36 cellular contexts compared by ENCODE assay signal in genomic region chr1:52667290-52667689, GRCh38. TPM values are rescaled to one million over a fixed set of nuclear protein-coding genes. Genes with fewer than 3 reads are reported as not detected.
"Had no signal": no experiment of that assay in that cellular context is flagged by ENCODE, and none has a peak within 500 bp of the region (broad histone marks: within the 10 kb centered on the region; RNA-seq: fewer than 3 reads in every experiment).

No MANE protein-coding gene starts in this region.

- H3K4me3 Mint-ChIP-seq: immature natural killer cell; mesothelial cell of epicardium; naive B cell; natural killer cell; nephron progenitor cell; neural progenitor cell; stimulated activated naive B cell treated with anti-CD40 and anti-IgM and Interleukin-4, amounts not matched to agents 10 μg/mL and 1 μg/mL and 100 μg/mL, for 72 hours had no signal

- H3K36me3 Mint-ChIP-seq: mesothelial cell of epicardium, natural killer cell, neural progenitor cell had no signal

- ATAC-seq: heart left ventricle; left colon; left lung; lower lobe of right lung; natural killer cell; right cardiac atrium; stimulated activated naive B cell treated with anti-CD40 and anti-IgM and Interleukin-4, amounts not matched to agents 10 μg/mL and 1 μg/mL and 100 μg/mL, for 72 hours; stimulated activated naive CD8-positive, alpha-beta T cell treated with anti-CD3 and anti-CD28 coated beads, Interleukin-15, Interleukin-2, amounts not matched to agents 100 U/mL and 50 U/mL, for 24 hours; upper lobe of right lung had no signal

- FAIRE-seq: islet of Langerhans, kidney, urothelium cell line had no signal

- H3K27ac ChIP-seq: heart left ventricle, left lung, lower lobe of right lung, neural progenitor cell, neutrophil, parathyroid adenoma, prostate gland, stomach, suprapubic skin, thoracic aorta, tibial artery, upper lobe of right lung had no signal

- H3K27me3 Mint-ChIP-seq: naive B cell; stimulated activated naive B cell treated with anti-CD40 and anti-IgM and Interleukin-4, amounts not matched to agents 10 μg/mL and 1 μg/mL and 100 μg/mL, for 72 hours had no signal

- H3K9me3 Mint-ChIP-seq: immature natural killer cell; mesothelial cell of epicardium; naive B cell; natural killer cell; nephron progenitor cell; neural progenitor cell; stimulated activated naive B cell treated with anti-CD40 and anti-IgM and Interleukin-4, amounts not matched to agents 10 μg/mL and 1 μg/mL and 100 μg/mL, for 72 hours had no signal

- H3K4me1 ChIP-seq: heart left ventricle, left lung, lower lobe of right lung, parathyroid adenoma, prostate gland, suprapubic skin, upper lobe of right lung had no signal

- H3K4me2 ChIP-seq: neural progenitor cell, smooth muscle cell had no signal

- H3K27ac Mint-ChIP-seq: mesothelial cell of epicardium; natural killer cell; nephron progenitor cell; neural progenitor cell; stimulated activated naive B cell treated with anti-CD40 and anti-IgM and Interleukin-4, amounts not matched to agents 10 μg/mL and 1 μg/mL and 100 μg/mL, for 72 hours had no signal

- H3K4me3 ChIP-seq: heart left ventricle, left lung, lower lobe of right lung, neural progenitor cell, prostate gland, smooth muscle cell, stomach, suprapubic skin, thoracic aorta, tibial artery, upper lobe of right lung had no signal

- H3K9ac ChIP-seq: neural progenitor cell, parathyroid adenoma had no signal

- H3K36me3 ChIP-seq: heart left ventricle, left lung, lower lobe of right lung, neural progenitor cell, neutrophil, prostate gland, stomach, suprapubic skin, thoracic aorta, tibial artery, upper lobe of right lung had no signal

- DNase-seq: heart left ventricle; hypothalamus; immature natural killer cell; kidney; left colon; left lung; lower lobe of right lung; mammary epithelial cell; mesenchymal stem cell; naive B cell; natural killer cell; nephron progenitor cell; occipital lobe; retina; right cardiac atrium; stimulated activated CD4-positive, alpha-beta T cell treated with anti-CD3 and anti-CD28 coated beads, Interleukin-1b, Interleukin-23, amount 100 ng/mL, for 48 hours; stimulated activated CD4-positive, alpha-beta T cell treated with anti-CD3 and anti-CD28 coated beads, Interleukin-2, amount 100 ng/mL, for 48 hours; stimulated activated CD4-positive, alpha-beta T cell treated with anti-CD3 and anti-CD28 coated beads, Interleukin-4, amount 100 ng/mL, for 4 hours; stimulated activated CD8-positive, alpha-beta memory T cell treated with anti-CD3 and anti-CD28 coated beads, Interleukin-4, amount 100 ng/mL, for 48 hours; stimulated activated naive B cell treated with anti-CD40 and anti-IgM and Interleukin-4, amounts not matched to agents 10 μg/mL and 1 μg/mL and 100 μg/mL, for 72 hours; stimulated activated naive CD8-positive, alpha-beta T cell treated with anti-CD3 and anti-CD28 coated beads, Interleukin-15, Interleukin-2, amounts not matched to agents 100 U/mL and 50 U/mL, for 24 hours; stomach; tibial artery; trophoblast cell; upper lobe of right lung had no signal

- H3K9me3 ChIP-seq: heart left ventricle, left lung, lower lobe of right lung, neutrophil, prostate gland, stomach, suprapubic skin, thoracic aorta, tibial artery, upper lobe of right lung had no signal

- H3K27me3 ChIP-seq: heart left ventricle, left lung, neural progenitor cell, neutrophil, stomach, suprapubic skin, tibial artery, upper lobe of right lung had no signal

- H2AFZ ChIP-seq: neural progenitor cell, parathyroid adenoma had no signal

- H3K79me2 ChIP-seq: parathyroid adenoma had no signal

RNA-seq across cellular contexts. Expression of gene SHISAL2A, which starts 34.3 kb away (rescaled TPM):
- total RNA-seq: occipital lobe, osteocyte, right cardiac atrium, suprapubic skin had no signal
- polyA plus RNA-seq: mammary epithelial cell, right cardiac atrium had no signal
